In genomic region chr1:161114556-161114955, GRCh38 we compare ENCODE assay signal across 18 cellular contexts. TPM values are rescaled to one million over a fixed set of nuclear protein-coding genes. Genes with fewer than 3 reads are reported as not detected.
DNase-seq lines count a peak whose midpoint lies in the region; ATAC-seq, FAIRE-seq and TF ChIP-seq lines count a peak whose summit lies in the region.
"Had no signal": no experiment of that assay in that cellular context is flagged by ENCODE, and none has a peak within 500 bp of the region (broad histone marks: within the 10 kb centered on the region; RNA-seq: fewer than 3 reads in every experiment).

No MANE protein-coding gene starts in this region.

- in situ Hi-C loops in IMR-90 (cut with MboI; ENCODE audit: low sequenced_read_pairs) = no loop called here

- no peak overlapping the region for H3K18ac ChIP-seq in IMR-90 (ENCODE audit: low read depth, low read length)

- no peaks in the 10 kb centered on the region for H3K27me3 ChIP-seq in IMR-90 (ENCODE audit: control insufficient read depth, insufficient read depth, low read length)
- no peaks in the 10 kb centered on the region for H3K27me3 ChIP-seq in keratinocyte (ENCODE audit: control insufficient read depth, extremely low read depth, insufficient read depth, low read length)
- H3K27me3 ChIP-seq in WERI-Rb-1 (ENCODE audit: insufficient read depth, low read depth, severe bottlenecking) = no peaks in the 10 kb centered on the region
- H3K27me3 ChIP-seq: vagina had no signal

- no peak overlapping the region for H3K27ac ChIP-seq in IMR-90 (ENCODE audit: insufficient read depth, low read length)
- H3K27ac ChIP-seq in keratinocyte (ENCODE audit: control insufficient read depth, insufficient read depth, low read length) = peak overlapping the region; percentile 97
- H3K27ac ChIP-seq in WERI-Rb-1 = no peak overlapping the region
- H3K27ac ChIP-seq: vagina had no signal

- no peak for DNase-seq in activated CD4-positive, alpha-beta T cell treated with anti-CD3 and anti-CD28 coated beads, Interleukin-2, amount 10 ng/mL, durations not matched to agents 24 days and 14 days
- no peak for DNase-seq in activated CD4-positive, alpha-beta T cell treated with anti-CD3 and anti-CD28 coated beads for 48 hours
- peak; percentile 60 for DNase-seq in IMR-90
- DNase-seq in keratinocyte (ENCODE audit: low read depth, low spot score) = no peak
- DNase-seq in WERI-Rb-1 = no peak
- DNase-seq: activated B cell treated with CpG ODN at 0.5 μM for 24 hours; endodermal cell; NCI-H1105 treated with DMSO at 0.1 percent for 48 hours; stimulated activated naive B cell treated with anti-CD40 and anti-IgM and Interleukin-4, amounts not matched to agents 10 μg/mL and 1 μg/mL and 100 μg/mL, for 72 hours had no signal

- H3K9ac ChIP-seq in IMR-90 (ENCODE audit: low read depth, low read length) (no peak overlapping the region), keratinocyte (ENCODE audit: control insufficient read depth, extremely low read depth, insufficient read depth, low read length) (peak overlapping the region; percentile 35)

- no peak for ATAC-seq in IMR-90 (ENCODE audit: low read depth)
- no peak for ATAC-seq in GM19395 (IDR thresholded peaks at IDR 0.05; ENCODE audit: unreplicated experiment)
- no peak for ATAC-seq in esophagus mucosa
- ATAC-seq: GM23338; sciatic nerve; stimulated activated naive B cell treated with anti-CD40 and anti-IgM and Interleukin-4, amounts not matched to agents 10 μg/mL and 1 μg/mL and 100 μg/mL, for 72 hours had no signal

- H3K4me3 ChIP-seq in IMR-90 (ENCODE audit: insufficient read depth, low read depth, low read length) = no peak overlapping the region
- peak overlapping the region in 2 of 3 experiments; percentile 33 to 36 for H3K4me3 ChIP-seq in keratinocyte (ENCODE audit: control insufficient read depth in 2 of 3, extremely low read depth in 1 of 3, insufficient read depth in 2 of 3, low read depth in 1 of 3, low read length in 3 of 3)
- no peak overlapping the region for H3K4me3 ChIP-seq in WERI-Rb-1 (ENCODE audit: low read depth, low read length)
- H3K4me3 ChIP-seq: GM23338, vagina had no signal

- H4K20me1 ChIP-seq in IMR-90 (ENCODE audit: insufficient read depth, low read length) (peaks cover 47% of the 10 kb centered on the region), keratinocyte (ENCODE audit: control insufficient read depth, extremely low read depth, insufficient read depth, low read length) (no peaks in the 10 kb centered on the region)

- H3K9me3 ChIP-seq in IMR-90 (ENCODE audit: control insufficient read depth, insufficient read depth, low read length) (no peaks in the 10 kb centered on the region), keratinocyte (ENCODE audit: control insufficient read depth, low read depth, low read length) (no peaks in the 10 kb centered on the region), WERI-Rb-1 (ENCODE audit: severe bottlenecking) (no peaks in the 10 kb centered on the region)
- H3K9me3 ChIP-seq: vagina had no signal

- H2BK120ac ChIP-seq in IMR-90 (ENCODE audit: low read depth, low read length) = peak overlapping the region; percentile 32

- no peak overlapping the region for H3K14ac ChIP-seq in IMR-90 (replicated peaks; ENCODE audit: low read depth, low read length)

- H3K79me2 ChIP-seq in keratinocyte (ENCODE audit: control insufficient read depth, insufficient read depth, low read length) = peaks cover 79% of the 10 kb centered on the region

- 0 out of 2 replicates have a peak overlapping the region, but pooled peaks have one; percentile 39 for H3K4ac ChIP-seq in IMR-90 (ENCODE audit: low read depth, low read length)

- H3K9me3 Mint-ChIP-seq in activated CD4-positive, alpha-beta T cell treated with anti-CD3 and anti-CD28 coated beads, Interleukin-2, amount 10 ng/mL, durations not matched to agents 24 days and 14 days = no peaks in the 10 kb centered on the region
- H3K9me3 Mint-ChIP-seq in activated naive CD8-positive, alpha-beta T cell (ENCODE audit: low read depth) = no peaks in the 10 kb centered on the region
- H3K9me3 Mint-ChIP-seq: activated B cell treated with CpG ODN at 0.5 μM for 24 hours; endodermal cell; GM23338; IgD-negative memory B cell; stimulated activated naive B cell treated with anti-CD40 and anti-IgM and Interleukin-4, amounts not matched to agents 10 μg/mL and 1 μg/mL and 100 μg/mL, for 72 hours had no signal

- no peak overlapping the region for H4K5ac ChIP-seq in IMR-90 (ENCODE audit: low read depth, low read length)

- dilution Hi-C loops in IMR-90 (cut with HindIII; ENCODE audit: low sequenced_read_pairs, unreplicated experiment) = no loop called here
- dilution Hi-C loops in keratinocyte (cut with MboI; ENCODE audit: extremely low pct_ligation_motif_present, low sequenced_read_pairs) = no loop called here

- peaks cover 7% of the 10 kb centered on the region for H3K36me3 ChIP-seq in IMR-90 (ENCODE audit: control insufficient read depth, insufficient read depth, low read length)
- H3K36me3 ChIP-seq in keratinocyte (ENCODE audit: control insufficient read depth in 2 of 2, extremely low read depth in 1 of 2, insufficient read depth in 2 of 2, low read length in 2 of 2) = peaks cover 2 to 19% of the 10 kb centered on the region in 2 experiments
- H3K36me3 ChIP-seq in WERI-Rb-1 = peaks cover 42% of the 10 kb centered on the region
- H3K36me3 ChIP-seq: vagina had no signal

- no peak overlapping the region for H2AFZ ChIP-seq in IMR-90 (replicated peaks; ENCODE audit: low read length, poor library complexity)
- H2AFZ ChIP-seq in keratinocyte (ENCODE audit: control insufficient read depth, low read length) = no peak overlapping the region
- H2AFZ ChIP-seq: GM23338 had no signal

- peak overlapping the region; percentile 52 for H3K27ac Mint-ChIP-seq in activated CD4-positive, alpha-beta T cell treated with anti-CD3 and anti-CD28 coated beads, Interleukin-2, amount 10 ng/mL, durations not matched to agents 24 days and 14 days
- peak overlapping the region; percentile 80 for H3K27ac Mint-ChIP-seq in activated naive CD8-positive, alpha-beta T cell
- H3K27ac Mint-ChIP-seq: activated B cell treated with CpG ODN at 0.5 μM for 24 hours, endodermal cell, GM23338, IgD-negative memory B cell had no signal

- H3K23ac ChIP-seq in IMR-90 (ENCODE audit: low read depth, low read length) = no peak overlapping the region

- POLR2A ChIA-PET in IMR-90 (lab: Charles Lee; ENCODE audit: unreplicated experiment) = no interaction called here

- H2BK20ac ChIP-seq in IMR-90 (ENCODE audit: low read depth, low read length) = no peak overlapping the region

- TF ChIP-seq CTCF in IMR-90 (conservative IDR thresholded peaks at IDR 0.05; ENCODE audit: low read depth, low read length) (no peak), keratinocyte (optimal IDR thresholded peaks at IDR 0.05 in 1 of 3, IDR thresholded peaks at IDR 0.05 in 1 of 3, conservative IDR thresholded peaks at IDR 0.05 in 1 of 3; ENCODE audit: extremely low read depth in 1 of 3, insufficient read depth in 2 of 3, low read length in 3 of 3) (no peak), WERI-Rb-1 (IDR thresholded peaks at IDR 0.05; ENCODE audit: low read depth, low read length) (no peak)

- H2AK5ac ChIP-seq in IMR-90 (ENCODE audit: low read depth, low read length) = no peak overlapping the region

- peaks cover 57% of the 10 kb centered on the region for H3K4me1 Mint-ChIP-seq in activated CD4-positive, alpha-beta T cell treated with anti-CD3 and anti-CD28 coated beads, Interleukin-2, amount 10 ng/mL, durations not matched to agents 24 days and 14 days
- peaks cover 64% of the 10 kb centered on the region for H3K4me1 Mint-ChIP-seq in activated naive CD8-positive, alpha-beta T cell (ENCODE audit: low read depth)

- peaks cover 23 to 83% of the 10 kb centered on the region in 2 experiments for H3K79me1 ChIP-seq in IMR-90 (ENCODE audit: low read depth in 1 of 2, low read length in 2 of 2)

- H3K4me1 ChIP-seq in IMR-90 (ENCODE audit: control insufficient read depth, insufficient read depth, low read length) (peaks cover 12% of the 10 kb centered on the region), keratinocyte (ENCODE audit: control insufficient read depth, extremely low read depth, insufficient read depth, low read length) (peaks cover 33% of the 10 kb centered on the region)

- intact Hi-C loops in activated CD4-positive, alpha-beta T cell treated with anti-CD3 and anti-CD28 coated beads, Interleukin-2, amount 10 ng/mL, durations not matched to agents 24 days and 14 days (cut with micrococcal nuclease) = loop anchor here (2.0 kb wide), 1 partner anchor 16 kb away; the partner anchor contains the start of gene KLHDC9
- intact Hi-C loops in IMR-90 (cut with micrococcal nuclease) = no loop called here

- no peak overlapping the region for H3K56ac ChIP-seq in IMR-90 (ENCODE audit: extremely low read depth, insufficient read depth, low read length)

- FAIRE-seq in keratinocyte (lab: Jason Lieb, UNC) = no peak
- FAIRE-seq: islet of Langerhans had no signal

- CTCF ChIA-PET in IMR-90 (lab: Yijun Ruan, JAX) = interaction anchor here (0.6 kb wide), 1 partner anchor 124 kb away, joined by 3 read pairs; no protein-coding TSS in a partner anchor

- H3K36me3 Mint-ChIP-seq in activated CD4-positive, alpha-beta T cell treated with anti-CD3 and anti-CD28 coated beads, Interleukin-2, amount 10 ng/mL, durations not matched to agents 24 days and 14 days (ENCODE audit: low read depth) = peaks cover 43% of the 10 kb centered on the region
- peaks cover 12% of the 10 kb centered on the region for H3K36me3 Mint-ChIP-seq in activated naive CD8-positive, alpha-beta T cell
- H3K36me3 Mint-ChIP-seq: IgD-negative memory B cell had no signal

- no peak overlapping the region for H2AK9ac ChIP-seq in IMR-90 (replicated peaks; ENCODE audit: low read depth, low read length, poor library complexity)

- H3K4me3 Mint-ChIP-seq in activated CD4-positive, alpha-beta T cell treated with anti-CD3 and anti-CD28 coated beads, Interleukin-2, amount 10 ng/mL, durations not matched to agents 24 days and 14 days = peak overlapping the region; percentile 3
- H3K4me3 Mint-ChIP-seq in activated naive CD8-positive, alpha-beta T cell = peak overlapping the region; percentile 98
- H3K4me3 Mint-ChIP-seq: endodermal cell, GM23338 had no signal

- H4K91ac ChIP-seq in IMR-90 (ENCODE audit: insufficient read depth, low read depth, low read length) = no peak overlapping the region

- no TSS peak for BruUV-seq in IMR-90 (replicated peaks; lab: Mats Ljungman, UMichigan)

- H3K4me2 ChIP-seq in IMR-90 (ENCODE audit: low read depth, low read length) = peak overlapping the region; percentile 52; the same call in 1 of the 2 replicates
- peak overlapping the region; percentile 62 for H3K4me2 ChIP-seq in keratinocyte (ENCODE audit: control insufficient read depth, extremely low read depth, insufficient read depth, low read depth, low read length)
- H3K4me2 ChIP-seq: GM23338 had no signal

- peak overlapping the region; percentile 66 for H2BK5ac ChIP-seq in IMR-90 (ENCODE audit: low read depth, low read length, poor library complexity, severe bottlenecking)

- peak overlapping the region in 1 of 2 experiments; percentile 36; a peak in 1 of 4 replicates for H4K8ac ChIP-seq in IMR-90 (ENCODE audit: low read depth in 2 of 2, low read length in 2 of 2)

- H3K9me1 ChIP-seq in IMR-90 (ENCODE audit: insufficient read depth, low read length) (peaks cover 27% of the 10 kb centered on the region), keratinocyte (ENCODE audit: control insufficient read depth, extremely low read depth, insufficient read depth, low read length) (no peaks in the 10 kb centered on the region)

- H2BK15ac ChIP-seq in IMR-90 (ENCODE audit: low read depth, low read length) = no peak overlapping the region

- TF ChIP-seq POLR2A in IMR-90 (IDR thresholded peaks at IDR 0.05; ENCODE audit: low read depth, low read length) = no peak

- no CpG with 5 or more reads among the region's 2 CpGs for WGBS in IMR-90 (ENCODE audit: extremely low coverage in 2 of 2, insufficient read length in 1 of 2), 2 experiments

- TF ChIP-seq RAD21 in IMR-90 (IDR thresholded peaks at IDR 0.05; ENCODE audit: low read length) = no peak

- H3K27me3 Mint-ChIP-seq in activated CD4-positive, alpha-beta T cell treated with anti-CD3 and anti-CD28 coated beads, Interleukin-2, amount 10 ng/mL, durations not matched to agents 24 days and 14 days = no peaks in the 10 kb centered on the region
- no peaks in the 10 kb centered on the region for H3K27me3 Mint-ChIP-seq in activated naive CD8-positive, alpha-beta T cell
- H3K27me3 Mint-ChIP-seq: activated B cell treated with CpG ODN at 0.5 μM for 24 hours; IgD-negative memory B cell; stimulated activated naive B cell treated with anti-CD40 and anti-IgM and Interleukin-4, amounts not matched to agents 10 μg/mL and 1 μg/mL and 100 μg/mL, for 72 hours had no signal

RNA-seq across cellular contexts. Expression of gene PFDN2, which starts 3.3 kb away (rescaled TPM):
- total RNA-seq in activated CD4-positive, alpha-beta T cell treated with anti-CD3 and anti-CD28 coated beads, Interleukin-2, amount 10 ng/mL, durations not matched to agents 24 days and 14 days = 173 and 178 TPM in 2 replicates
- total RNA-seq in IMR-90 (2012; rRNA removed) (62.4 and 166 TPM in 2 replicates), esophagus mucosa (46.2 TPM)
- polyA plus RNA-seq in IMR-90 (2012; rRNA removed) (179 and 180 TPM in 2 replicates), keratinocyte (106 to 228 TPM (median 184 TPM) in 3 replicates)
- polyA plus RNA-seq in IMR-90 (2012; cell fraction: cytosol; rRNA removed) = 137 and 165 TPM in 2 replicates
- polyA plus RNA-seq in IMR-90 (2012; cell fraction: nucleus; rRNA removed; ENCODE audit: low replicate concordance) = 21.8 and 68.8 TPM in 2 replicates
- 260 TPM for polyA plus RNA-seq in keratinocyte (2011; ENCODE audit: low read depth)
- polyA plus RNA-seq in keratinocyte (2011; cell fraction: cytosol; rRNA removed) = 137 and 187 TPM in 2 replicates
- 63.9 and 100 TPM in 2 replicates for polyA plus RNA-seq in keratinocyte (2011; cell fraction: nucleus; rRNA removed)
- 213 and 232 TPM in 2 replicates for polyA plus RNA-seq in keratinocyte (2012; ENCODE audit: low replicate concordance)
- 12.6 to 31.6 TPM (median 18.4 TPM) in 3 replicates for polyA minus RNA-seq in keratinocyte
- 52.6 TPM for polyA minus RNA-seq in keratinocyte (2011; cell fraction: cytosol; rRNA and poly(A)+ RNA removed)
- 6.5 and 12.3 TPM in 2 replicates for polyA minus RNA-seq in keratinocyte (2011; cell fraction: nucleus; rRNA and poly(A)+ RNA removed)

RNA-seq across cellular contexts. Expression of gene NIT1, which starts 3.3 kb away (rescaled TPM):
- 46.7 and 48.2 TPM in 2 replicates for total RNA-seq in activated CD4-positive, alpha-beta T cell treated with anti-CD3 and anti-CD28 coated beads, Interleukin-2, amount 10 ng/mL, durations not matched to agents 24 days and 14 days
- 22.8 TPM in 2 replicates for total RNA-seq in IMR-90 (2012; rRNA removed)
- polyA plus RNA-seq in IMR-90 (2012; rRNA removed) = 33.2 and 33.6 TPM in 2 replicates
- 27.0 and 47.7 TPM in 2 replicates for polyA plus RNA-seq in IMR-90 (2012; cell fraction: cytosol; rRNA removed)
- 90.3 and 135 TPM in 2 replicates for polyA plus RNA-seq in IMR-90 (2012; cell fraction: nucleus; rRNA removed; ENCODE audit: low replicate concordance)
- 22.9 to 51.0 TPM (median 27.6 TPM) in 3 replicates for polyA plus RNA-seq in keratinocyte
- polyA plus RNA-seq in keratinocyte (2011; ENCODE audit: low read depth) = 24.7 TPM
- polyA plus RNA-seq in keratinocyte (2011; cell fraction: cytosol; rRNA removed) = 24.3 and 34.8 TPM in 2 replicates
- polyA plus RNA-seq in keratinocyte (2011; cell fraction: nucleus; rRNA removed) = 71.9 and 77.7 TPM in 2 replicates
- 41.7 and 50.3 TPM in 2 replicates for polyA plus RNA-seq in keratinocyte (2012; ENCODE audit: low replicate concordance)
- polyA minus RNA-seq in keratinocyte = 28.3 to 68.5 TPM (median 38.7 TPM) in 3 replicates
- polyA minus RNA-seq in keratinocyte (2011; cell fraction: cytosol; rRNA and poly(A)+ RNA removed) = 17.3 TPM
- polyA minus RNA-seq in keratinocyte (2011; cell fraction: nucleus; rRNA and poly(A)+ RNA removed) = 20.2 and 27.1 TPM in 2 replicates
- total RNA-seq in esophagus mucosa = 26.4 TPM

RNA-seq across cellular contexts. Expression of gene KLHDC9, which starts 16.4 kb away (rescaled TPM):
- not detected in 2 replicates for total RNA-seq in activated CD4-positive, alpha-beta T cell treated with anti-CD3 and anti-CD28 coated beads, Interleukin-2, amount 10 ng/mL, durations not matched to agents 24 days and 14 days
- total RNA-seq in IMR-90 (2012; rRNA removed) = 0.18 TPM in 1 of 2 replicates, not detected in the other
- polyA plus RNA-seq in IMR-90 (2012; rRNA removed) = 0.70 and 1.1 TPM in 2 replicates
- 0.51 and 1.1 TPM in 2 replicates for polyA plus RNA-seq in IMR-90 (2012; cell fraction: cytosol; rRNA removed)
- 3.0 and 3.3 TPM in 2 replicates for polyA plus RNA-seq in IMR-90 (2012; cell fraction: nucleus; rRNA removed; ENCODE audit: low replicate concordance)
- 0.32 to 0.73 TPM (median 0.54 TPM) in 3 replicates for polyA plus RNA-seq in keratinocyte
- polyA plus RNA-seq in keratinocyte (2011; ENCODE audit: low read depth) = not detected
- 0.15 and 0.36 TPM in 2 replicates for polyA plus RNA-seq in keratinocyte (2011; cell fraction: cytosol; rRNA removed)
- 0.38 and 1.3 TPM in 2 replicates for polyA plus RNA-seq in keratinocyte (2011; cell fraction: nucleus; rRNA removed)
- 0.17 and 0.40 TPM in 2 replicates for polyA plus RNA-seq in keratinocyte (2012; ENCODE audit: low replicate concordance)
- 1.4 TPM in 1 of 3 replicates, not detected in the others for polyA minus RNA-seq in keratinocyte
- not detected for polyA minus RNA-seq in keratinocyte (2011; cell fraction: cytosol; rRNA and poly(A)+ RNA removed)
- not detected in 2 replicates for polyA minus RNA-seq in keratinocyte (2011; cell fraction: nucleus; rRNA and poly(A)+ RNA removed)
- 4.5 TPM for total RNA-seq in esophagus mucosa

RNA-seq across cellular contexts. Expression of gene DEDD, which starts 17.9 kb away (rescaled TPM):
- 45.7 and 46.2 TPM in 2 replicates for total RNA-seq in activated CD4-positive, alpha-beta T cell treated with anti-CD3 and anti-CD28 coated beads, Interleukin-2, amount 10 ng/mL, durations not matched to agents 24 days and 14 days
- total RNA-seq in IMR-90 (2012; rRNA removed) (35.3 and 47.9 TPM in 2 replicates), esophagus mucosa (24.9 TPM)
- polyA plus RNA-seq in IMR-90 (2012; rRNA removed) (40.2 and 47.1 TPM in 2 replicates), keratinocyte (29.3 to 49.9 TPM (median 33.0 TPM) in 3 replicates)
- polyA plus RNA-seq in IMR-90 (2012; cell fraction: cytosol; rRNA removed) = 24.2 and 41.4 TPM in 2 replicates
- polyA plus RNA-seq in IMR-90 (2012; cell fraction: nucleus; rRNA removed; ENCODE audit: low replicate concordance) = 49.6 and 52.9 TPM in 2 replicates
- polyA plus RNA-seq in keratinocyte (2011; ENCODE audit: low read depth) = 12.3 TPM
- 31.7 and 34.5 TPM in 2 replicates for polyA plus RNA-seq in keratinocyte (2011; cell fraction: cytosol; rRNA removed)
- polyA plus RNA-seq in keratinocyte (2011; cell fraction: nucleus; rRNA removed) = 39.3 and 44.9 TPM in 2 replicates
- 22.6 and 31.4 TPM in 2 replicates for polyA plus RNA-seq in keratinocyte (2012; ENCODE audit: low replicate concordance)
- 56.7 to 81.1 TPM (median 72.0 TPM) in 3 replicates for polyA minus RNA-seq in keratinocyte
- 30.9 TPM for polyA minus RNA-seq in keratinocyte (2011; cell fraction: cytosol; rRNA and poly(A)+ RNA removed)
- 18.1 and 25.4 TPM in 2 replicates for polyA minus RNA-seq in keratinocyte (2011; cell fraction: nucleus; rRNA and poly(A)+ RNA removed)

RNA-seq across cellular contexts. Expression of gene NECTIN4, which starts 25.2 kb away (rescaled TPM):
- total RNA-seq in activated CD4-positive, alpha-beta T cell treated with anti-CD3 and anti-CD28 coated beads, Interleukin-2, amount 10 ng/mL, durations not matched to agents 24 days and 14 days = 0.05 TPM in 1 of 2 replicates, not detected in the other
- total RNA-seq in IMR-90 (2012; rRNA removed) (under 0.01 and 0.18 TPM in 2 replicates), esophagus mucosa (115 TPM)
- polyA plus RNA-seq in IMR-90 (2012; rRNA removed) (0.13 and 0.24 TPM in 2 replicates), keratinocyte (6.0 to 19.0 TPM (median 8.6 TPM) in 3 replicates)
- 0.02 and 0.20 TPM in 2 replicates for polyA plus RNA-seq in IMR-90 (2012; cell fraction: cytosol; rRNA removed)
- polyA plus RNA-seq in IMR-90 (2012; cell fraction: nucleus; rRNA removed; ENCODE audit: low replicate concordance) = 0.18 and 0.58 TPM in 2 replicates
- 60.1 TPM for polyA plus RNA-seq in keratinocyte (2011; ENCODE audit: low read depth)
- polyA plus RNA-seq in keratinocyte (2011; cell fraction: cytosol; rRNA removed) = 2.6 and 4.3 TPM in 2 replicates
- polyA plus RNA-seq in keratinocyte (2011; cell fraction: nucleus; rRNA removed) = 20.7 and 42.1 TPM in 2 replicates
- 2.9 and 144 TPM in 2 replicates for polyA plus RNA-seq in keratinocyte (2012; ENCODE audit: low replicate concordance)
- 7.1 to 52.8 TPM (median 19.4 TPM) in 3 replicates for polyA minus RNA-seq in keratinocyte
- 6.5 TPM for polyA minus RNA-seq in keratinocyte (2011; cell fraction: cytosol; rRNA and poly(A)+ RNA removed)
- 19.1 and 21.9 TPM in 2 replicates for polyA minus RNA-seq in keratinocyte (2011; cell fraction: nucleus; rRNA and poly(A)+ RNA removed)
- total RNA-seq: A673, activated B cell treated with CpG ODN at 0.5 μM for 24 hours, endodermal cell, GM23338 had no signal
- polyA plus RNA-seq: IgD-negative memory B cell had no signal

Comparison
In these comparisons a context has a peak if more than half of its experiments do, and no peak if none do; other contexts are left out.
1. H3K4me3 ChIP-seq: peak in keratinocyte (2 of 3); none in IMR-90 (single experiment) and WERI-Rb-1 (single experiment).